In the genomic region with DNA sequence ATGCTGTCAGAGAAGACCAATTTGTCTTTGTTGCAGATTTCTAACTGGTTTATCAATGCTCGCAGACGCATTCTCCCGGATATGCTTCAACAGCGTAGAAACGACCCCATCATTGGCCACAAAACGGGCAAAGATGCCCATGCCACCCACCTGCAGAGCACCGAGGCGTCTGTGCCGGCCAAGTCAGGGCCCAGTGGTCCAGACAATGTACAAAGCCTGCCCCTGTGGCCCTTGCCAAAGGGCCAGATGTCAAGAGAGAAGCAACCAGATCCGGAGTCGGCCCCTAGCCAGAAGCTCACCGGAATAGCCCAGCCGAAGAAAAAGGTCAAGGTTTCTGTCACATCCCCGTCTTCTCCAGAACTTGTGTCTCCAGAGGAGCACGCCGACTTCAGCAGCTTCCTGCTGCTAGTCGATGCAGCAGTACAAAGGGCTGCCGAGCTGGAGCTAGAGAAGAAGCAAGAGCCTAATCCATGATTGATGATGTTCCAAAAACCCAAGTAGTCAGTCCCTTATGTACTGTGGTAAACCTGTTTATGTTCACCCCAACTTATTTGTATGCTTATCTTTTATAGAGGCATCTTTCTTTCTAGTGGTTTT, we compare ENCODE assay signal across 7 cellular contexts. TPM values are rescaled to one million over a fixed set of nuclear protein-coding genes. Genes with fewer than 3 reads are reported as not detected.
"Had no signal": no experiment of that assay in that cellular context is flagged by ENCODE, and none has a peak within 500 bp of the region (broad histone marks: within the 10 kb centered on the region; RNA-seq: fewer than 3 reads in every experiment).

No MANE protein-coding gene starts in this region.

RNA-seq across cellular contexts. Expression of a gene that starts 0.7 kb away (rescaled TPM):
- total RNA-seq: HT1080, K562, M059J, Right ventricle myocardium superior, SJSA1, T-helper 17 cell had no signal
- polyA plus RNA-seq: IgD-negative memory B cell, K562 had no signal
